In the genomic region with DNA sequence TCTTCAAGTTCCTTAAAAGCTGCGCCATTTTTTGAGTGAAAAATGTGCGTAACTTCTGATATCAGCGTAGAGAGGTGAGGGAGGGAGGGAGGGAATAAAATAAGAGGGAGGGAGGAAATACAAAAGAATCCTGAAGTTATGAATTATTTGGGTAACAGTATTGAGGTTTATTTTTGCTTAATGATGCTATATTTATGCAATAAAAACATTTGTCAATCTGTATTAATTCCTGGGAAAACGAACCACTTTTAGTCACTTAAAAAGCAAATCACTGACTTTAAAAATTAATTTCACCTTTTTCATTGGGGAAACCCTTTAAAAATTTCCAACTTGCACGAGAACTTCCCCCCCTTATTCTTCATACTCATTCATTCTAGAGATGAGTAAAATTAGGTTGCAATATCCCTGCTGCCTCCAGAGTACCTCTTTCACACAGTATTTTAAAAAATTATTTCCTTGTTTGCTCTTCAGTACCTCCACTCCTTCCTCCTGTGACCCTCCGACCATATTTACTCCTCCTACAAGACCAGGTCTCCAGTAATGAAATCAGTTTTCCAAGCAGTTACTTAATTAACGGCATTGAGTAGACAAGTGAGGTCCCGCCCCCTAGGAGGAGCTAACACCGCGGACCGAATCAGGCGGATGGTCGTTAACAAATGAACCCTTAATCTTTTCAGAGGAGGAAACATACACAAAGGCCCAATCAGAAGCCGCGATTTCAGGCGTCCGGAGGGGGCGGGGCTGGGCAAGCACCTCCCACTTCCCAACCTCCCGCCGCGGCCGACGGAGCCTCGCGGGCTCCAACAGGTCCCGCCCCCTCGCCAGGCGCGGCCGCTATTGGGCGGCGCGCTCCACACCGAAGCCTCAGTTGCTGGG, we compare ENCODE assay signal across 8 cellular contexts. TPM values are rescaled to one million over a fixed set of nuclear protein-coding genes. Genes with fewer than 3 reads are reported as not detected.
A peak's percentile ranks its signal among the peaks of the same experiment; 100 is the strongest.
DNase-seq lines count a peak whose midpoint lies in the region; ATAC-seq, FAIRE-seq and TF ChIP-seq lines count a peak whose summit lies in the region.

No MANE protein-coding gene starts in this region.

- peaks cover 3% of the 10 kb centered on the region; the same call in 1 of the 2 replicates for H3K9me3 Mint-ChIP-seq in WTC11

- H4K20me1 ChIP-seq in keratinocyte (ENCODE audit: control insufficient read depth, extremely low read depth, insufficient read depth, low read length): no peaks in the 10 kb centered on the region

- peak overlapping the region; percentile 92 for H3K4me3 Mint-ChIP-seq in WTC11

- peak overlapping the region; percentile 76 for H3K4me2 ChIP-seq in keratinocyte (ENCODE audit: control insufficient read depth, extremely low read depth, insufficient read depth, low read depth, low read length)

- H3K36me3 ChIP-seq in keratinocyte (ENCODE audit: control insufficient read depth in 2 of 2, extremely low read depth in 1 of 2, insufficient read depth in 2 of 2, low read length in 2 of 2): no peaks in the 10 kb centered on the region

- peak; percentile 7 for TF ChIP-seq CTCF in AG04449 (IDR thresholded peaks at IDR 0.05; ENCODE audit: insufficient read depth, low read length, missing control alignments)
- no peak for TF ChIP-seq CTCF in WTC11 (IDR thresholded peaks at IDR 0.05)
- TF ChIP-seq CTCF in keratinocyte (optimal IDR thresholded peaks at IDR 0.05 in 1 of 3, IDR thresholded peaks at IDR 0.05 in 1 of 3, conservative IDR thresholded peaks at IDR 0.05 in 1 of 3; ENCODE audit: extremely low read depth in 1 of 3, insufficient read depth in 2 of 3, low read length in 3 of 3): peak in 1 of 3 experiments; percentile 18

- H3K9me3 ChIP-seq in keratinocyte (ENCODE audit: control insufficient read depth, low read depth, low read length): no peaks in the 10 kb centered on the region

- ATAC-seq in GM18907 (IDR thresholded peaks at IDR 0.05; ENCODE audit: unreplicated experiment) (peak; percentile 87), HG03175 (IDR thresholded peaks at IDR 0.05; ENCODE audit: unreplicated experiment) (peak; percentile 78), WTC11 (peak; percentile 88)

- peak; percentile 87 for DNase-seq in AG04449 (ENCODE audit: low read depth, low spot score)
- DNase-seq in NCI-H2227 (lab: John Stamatoyannopoulos, UW; ENCODE audit: unreplicated experiment): peak; percentile 99
- peak; percentile 97 for DNase-seq in WTC11 (ENCODE audit: low spot score)
- peak; percentile 96 to 97 for DNase-seq in cerebellar nuclear complex (lab: John Stamatoyannopoulos, UW)
- DNase-seq in keratinocyte (ENCODE audit: low read depth, low spot score): peak; percentile 68
- DNase-seq in stimulated activated CD4-positive, alpha-beta T cell treated with anti-CD3 and anti-CD28 coated beads, Interleukin-12 subunit alpha, Interleukin-12 subunit beta, amount 100 ng/mL, for 48 hours (ENCODE audit: low read depth in 2 of 3, low spot score in 1 of 3): peak; percentile 94 to 96 (median 95)

- dilution Hi-C loops in keratinocyte (cut with MboI; ENCODE audit: extremely low pct_ligation_motif_present, low sequenced_read_pairs): no loop called here

- FAIRE-seq in keratinocyte (lab: Jason Lieb, UNC): peak; percentile 67

- peaks cover 24% of the 10 kb centered on the region for H3K79me2 ChIP-seq in keratinocyte (ENCODE audit: control insufficient read depth, insufficient read depth, low read length)

- CTCF ChIA-PET in AG04449 (lab: Yijun Ruan, JAX): no interaction called here
- CTCF ChIA-PET in WTC11 (lab: Charles Lee): interaction anchor here (0.5 to 1.7 kb wide), 6 partner anchors 256 to 847 kb away, joined by 3 to 8 read pairs (median 3); a partner anchor contains a TSS

- H2AFZ ChIP-seq in keratinocyte (ENCODE audit: control insufficient read depth, low read length): peak overlapping the region; percentile 96

- peaks cover 26% of the 10 kb centered on the region for H3K36me3 Mint-ChIP-seq in WTC11

- H3K4me1 Mint-ChIP-seq in WTC11: peaks cover 45% of the 10 kb centered on the region

- H3K9me1 ChIP-seq in keratinocyte (ENCODE audit: control insufficient read depth, extremely low read depth, insufficient read depth, low read length): no peaks in the 10 kb centered on the region

- H3K27me3 ChIP-seq in keratinocyte (ENCODE audit: control insufficient read depth, extremely low read depth, insufficient read depth, low read length): no peaks in the 10 kb centered on the region

- peak overlapping the region; percentile 65 for H3K4me3 ChIP-seq in AG04449 (ENCODE audit: low read depth, low read length)
- H3K4me3 ChIP-seq in keratinocyte (ENCODE audit: control insufficient read depth in 2 of 3, extremely low read depth in 1 of 3, insufficient read depth in 2 of 3, low read depth in 1 of 3, low read length in 3 of 3): peak overlapping the region in 2 of 3 experiments; percentile 66 to 76

- H3K27ac Mint-ChIP-seq in WTC11: peak overlapping the region; percentile 99

- no peaks in the 10 kb centered on the region for H3K27me3 Mint-ChIP-seq in WTC11 (ENCODE audit: low read depth)

- POLR2A ChIA-PET in AG04449 (lab: Yijun Ruan, JAX) (interaction anchor here (1.0 kb wide), 1 partner anchor 19 kb away, joined by 3 read pairs; no protein-coding TSS in a partner anchor), WTC11 (lab: Charles Lee) (interaction anchor here (0.6 to 1.3 kb wide), 11 partner anchors 9 to 302 kb away, joined by 3 to 7 read pairs (median 3); no protein-coding TSS in a partner anchor)

- H3K27ac ChIP-seq in keratinocyte (ENCODE audit: control insufficient read depth, insufficient read depth, low read length): no peak overlapping the region

- H3K9ac ChIP-seq in keratinocyte (ENCODE audit: control insufficient read depth, extremely low read depth, insufficient read depth, low read length): no peak overlapping the region

- H3K4me1 ChIP-seq in keratinocyte (ENCODE audit: control insufficient read depth, extremely low read depth, insufficient read depth, low read length): peaks cover 5% of the 10 kb centered on the region

TF ChIP-seq in WTC11, 78 proteins besides CTCF, POLR2A, EP300 and RAD21 (continues in another document):
- TF ChIP-seq SP1 (CRISPR knock-in tag; conservative IDR thresholded peaks at IDR 0.05) (peak; percentile 63), ZNF396 (CRISPR knock-in tag; IDR thresholded peaks at IDR 0.05; ENCODE audit: borderline replicate concordance) (no peak), ZNF219 (CRISPR knock-in tag; IDR thresholded peaks at IDR 0.05; ENCODE audit: borderline replicate concordance) (no peak), NFYB (CRISPR knock-in tag; conservative IDR thresholded peaks at IDR 0.05; ENCODE audit: low read depth) (0 out of 2 replicates have a peak, but pooled peaks have one; percentile 26), HMGA2 (CRISPR knock-in tag; IDR thresholded peaks at IDR 0.05) (no peak), NFE2L1 (CRISPR knock-in tag; IDR thresholded peaks at IDR 0.05) (no peak)
- TF ChIP-seq, protein P1, sequence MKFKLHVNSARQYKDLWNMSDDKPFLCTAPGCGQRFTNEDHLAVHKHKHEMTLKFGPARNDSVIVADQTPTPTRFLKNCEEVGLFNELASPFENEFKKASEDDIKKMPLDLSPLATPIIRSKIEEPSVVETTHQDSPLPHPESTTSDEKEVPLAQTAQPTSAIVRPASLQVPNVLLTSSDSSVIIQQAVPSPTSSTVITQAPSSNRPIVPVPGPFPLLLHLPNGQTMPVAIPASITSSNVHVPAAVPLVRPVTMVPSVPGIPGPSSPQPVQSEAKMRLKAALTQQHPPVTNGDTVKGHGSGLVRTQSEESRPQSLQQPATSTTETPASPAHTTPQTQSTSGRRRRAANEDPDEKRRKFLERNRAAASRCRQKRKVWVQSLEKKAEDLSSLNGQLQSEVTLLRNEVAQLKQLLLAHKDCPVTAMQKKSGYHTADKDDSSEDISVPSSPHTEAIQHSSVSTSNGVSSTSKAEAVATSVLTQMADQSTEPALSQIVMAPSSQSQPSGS (CRISPR knock-in tag; IDR thresholded peaks at IDR 0.05; ENCODE audit: borderline replicate concordance, low read depth): no peak
- TF ChIP-seq, protein P2, sequence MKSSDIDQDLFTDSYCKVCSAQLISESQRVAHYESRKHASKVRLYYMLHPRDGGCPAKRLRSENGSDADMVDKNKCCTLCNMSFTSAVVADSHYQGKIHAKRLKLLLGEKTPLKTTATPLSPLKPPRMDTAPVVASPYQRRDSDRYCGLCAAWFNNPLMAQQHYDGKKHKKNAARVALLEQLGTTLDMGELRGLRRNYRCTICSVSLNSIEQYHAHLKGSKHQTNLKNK (CRISPR knock-in tag; IDR thresholded peaks at IDR 0.05): peak; percentile 45; the same call in 1 of the 2 replicates
- TF ChIP-seq, protein P3, sequence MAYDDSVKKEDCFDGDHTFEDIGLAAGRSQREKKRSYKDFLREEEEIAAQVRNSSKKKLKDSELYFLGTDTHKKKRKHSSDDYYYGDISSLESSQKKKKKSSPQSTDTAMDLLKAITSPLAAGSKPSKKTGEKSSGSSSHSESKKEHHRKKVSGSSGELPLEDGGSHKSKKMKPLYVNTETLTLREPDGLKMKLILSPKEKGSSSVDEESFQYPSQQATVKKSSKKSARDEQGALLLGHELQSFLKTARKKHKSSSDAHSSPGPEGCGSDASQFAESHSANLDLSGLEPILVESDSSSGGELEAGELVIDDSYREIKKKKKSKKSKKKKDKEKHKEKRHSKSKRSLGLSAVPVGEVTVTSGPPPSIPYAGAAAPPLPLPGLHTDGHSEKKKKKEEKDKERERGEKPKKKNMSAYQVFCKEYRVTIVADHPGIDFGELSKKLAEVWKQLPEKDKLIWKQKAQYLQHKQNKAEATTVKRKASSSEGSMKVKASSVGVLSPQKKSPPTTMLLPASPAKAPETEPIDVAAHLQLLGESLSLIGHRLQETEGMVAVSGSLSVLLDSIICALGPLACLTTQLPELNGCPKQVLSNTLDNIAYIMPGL (CRISPR knock-in tag; IDR thresholded peaks at IDR 0.05): no peak

RNA-seq across cellular contexts. Expression of a gene that starts 0.5 kb away (rescaled TPM):
- 103 to 113 TPM (median 104 TPM) in 3 replicates for total RNA-seq in WTC11 (2021)
- 6.0 to 7.9 TPM (median 6.5 TPM) in 3 replicates for polyA plus RNA-seq in keratinocyte
- polyA plus RNA-seq in keratinocyte (2011; ENCODE audit: low read depth): 6.3 TPM
- 3.7 and 6.5 TPM in 2 replicates for polyA plus RNA-seq in keratinocyte (2011; cell fraction: cytosol; rRNA removed)
- polyA plus RNA-seq in keratinocyte (2011; cell fraction: nucleus; rRNA removed): 7.6 and 8.5 TPM in 2 replicates
- polyA plus RNA-seq in keratinocyte (2012; ENCODE audit: low replicate concordance): 4.1 and 5.6 TPM in 2 replicates
- 6.7 to 11.5 TPM (median 9.4 TPM) in 3 replicates for polyA minus RNA-seq in keratinocyte
- polyA minus RNA-seq in keratinocyte (2011; cell fraction: cytosol; rRNA and poly(A)+ RNA removed): 5.0 TPM
- 4.7 and 8.8 TPM in 2 replicates for polyA minus RNA-seq in keratinocyte (2011; cell fraction: nucleus; rRNA and poly(A)+ RNA removed)
